ENCODE assay signal across 24 cellular contexts in genomic region chr4:72280252-72280651, GRCh38.
DNase-seq lines count a peak whose midpoint lies in the region; ATAC-seq, FAIRE-seq and TF ChIP-seq lines count a peak whose summit lies in the region.
"Had no signal": no experiment of that assay in that cellular context is flagged by ENCODE, and none has a peak within 500 bp of the region (broad histone marks: within the 10 kb centered on the region; RNA-seq: fewer than 3 reads in every experiment).

No MANE protein-coding gene starts in this region.

- H3K4me1 Mint-ChIP-seq in chondrocyte (ENCODE audit: low read depth) (no peaks in the 10 kb centered on the region), T-cell (no peaks in the 10 kb centered on the region)
- H3K4me1 Mint-ChIP-seq: CD14-positive monocyte; CD4-positive, alpha-beta memory T cell; CD4-positive, CD25-positive, alpha-beta regulatory T cell; CD8-positive, alpha-beta memory T cell had no signal

- TF ChIP-seq POLR2A in GM12878 (IDR thresholded peaks at IDR 0.05; ENCODE audit: low read depth, low read length) (no peak), suprapubic skin (IDR thresholded peaks at IDR 0.05) (no peak)

- TF ChIP-seq RAD21 in GM12878 (IDR thresholded peaks at IDR 0.05; ENCODE audit: insufficient read depth, low read depth, low read length) = no peak

- 0 out of 2 replicates have a peak overlapping the region, but pooled peaks have one; percentile 27 for H3K27ac ChIP-seq in 22Rv1
- H3K27ac ChIP-seq in GM12878 (ENCODE audit: control insufficient read depth, insufficient read depth) = no peak overlapping the region
- H3K27ac ChIP-seq in suprapubic skin = no peak overlapping the region
- H3K27ac ChIP-seq: BLaER1 had no signal

- intact Hi-C loops in GM12878 (cut with micrococcal nuclease; ENCODE audit: unreplicated experiment) = no loop called here

- H3K4me3 ChIP-seq in GM12878 = no peak overlapping the region
- H3K4me3 ChIP-seq in suprapubic skin = no peak overlapping the region
- H3K4me3 ChIP-seq: BLaER1 had no signal

- no peak for FAIRE-seq in GM12878 (lab: Jason Lieb, UNC)
- FAIRE-seq: A204.1, GM12892, GM18507, GM19239 had no signal

- H2AFZ ChIP-seq in GM12878 (ENCODE audit: control insufficient read depth, low read depth, low read length) = no peak overlapping the region

- H3K4me3 Mint-ChIP-seq in chondrocyte (ENCODE audit: unreplicated experiment) (no peak overlapping the region), T-cell (no peak overlapping the region)
- H3K4me3 Mint-ChIP-seq: CD14-positive monocyte; CD4-positive, alpha-beta memory T cell; CD4-positive, CD25-positive, alpha-beta regulatory T cell; CD8-positive, alpha-beta memory T cell had no signal

- H3K9me3 Mint-ChIP-seq in chondrocyte (ENCODE audit: low read depth) = no peaks in the 10 kb centered on the region
- no peaks in the 10 kb centered on the region for H3K9me3 Mint-ChIP-seq in T-cell
- H3K9me3 Mint-ChIP-seq: CD8-positive, alpha-beta memory T cell had no signal

- H3K27ac Mint-ChIP-seq in chondrocyte (ENCODE audit: unreplicated experiment) (no peak overlapping the region), T-cell (no peak overlapping the region)
- H3K27ac Mint-ChIP-seq: CD14-positive monocyte; CD4-positive, alpha-beta memory T cell; CD4-positive, CD25-positive, alpha-beta regulatory T cell; CD8-positive, alpha-beta memory T cell had no signal

- CTCF ChIA-PET in GM12878 (lab: Yijun Ruan, JAX) (interaction anchor here (0.6 kb wide), 1 partner anchor 407 kb away, joined by 3 read pairs; no protein-coding TSS in a partner anchor), T-cell (lab: Charles Lee) (no interaction called here)

- no peaks in the 10 kb centered on the region for H3K79me2 ChIP-seq in GM12878 (ENCODE audit: control insufficient read depth, insufficient read depth, low read length)

- H3K27me3 ChIP-seq in GM12878 (replicated peaks in 1 of 2; ENCODE audit: control insufficient read depth in 2 of 2, insufficient read depth in 2 of 2, low read length in 1 of 2) = no peaks in the 10 kb centered on the region
- no peaks in the 10 kb centered on the region for H3K27me3 ChIP-seq in suprapubic skin
- H3K27me3 ChIP-seq: BE2C, BLaER1 had no signal

- TF ChIP-seq CTCF in 22Rv1 (IDR thresholded peaks at IDR 0.05) = no peak
- TF ChIP-seq CTCF in GM12878 (IDR thresholded peaks at IDR 0.05 in 2 of 3, conservative IDR thresholded peaks at IDR 0.05 in 1 of 3; ENCODE audit: control insufficient read depth in 2 of 3, extremely low read depth in 1 of 3, insufficient read depth in 1 of 3, low read depth in 3 of 3, low read length in 3 of 3) = no peak
- TF ChIP-seq CTCF in chondrocyte (IDR thresholded peaks at IDR 0.05) = no peak
- TF ChIP-seq CTCF in suprapubic skin (IDR thresholded peaks at IDR 0.05) = no peak

- RAD21 ChIA-PET in GM12878 (lab: Charles Lee; ENCODE audit: unreplicated experiment) = no interaction called here

- WGBS in GM12878 (ENCODE audit: insufficient coverage, insufficient replicate concordance, low lambda C conversion rate, missing lambda C conversion rate) = 70% methylated on average over 3 of the region's 3 CpGs
- 86% methylated on average over 3 of the region's 3 CpGs for WGBS in suprapubic skin

- BruUV-seq in GM12878 (replicated peaks; lab: Mats Ljungman, UMichigan) = no TSS peak

- POLR2A ChIA-PET in GM12878 (lab: Charles Lee) (no interaction called here), T-cell (lab: Charles Lee) (no interaction called here)

- H4K20me1 ChIP-seq in GM12878 (ENCODE audit: control insufficient read depth, insufficient read depth) = no peaks in the 10 kb centered on the region
- H4K20me1 ChIP-seq: BLaER1 had no signal

- H3K27me3 Mint-ChIP-seq in chondrocyte (ENCODE audit: low read depth) = peaks cover 18% of the 10 kb centered on the region
- peaks cover 0 to 4% of the 10 kb centered on the region in 2 donors for H3K27me3 Mint-ChIP-seq in T-cell
- H3K27me3 Mint-ChIP-seq: CD4-positive, CD25-positive, alpha-beta regulatory T cell had no signal

- H3K4me1 ChIP-seq in GM12878 (ENCODE audit: control insufficient read depth, insufficient read depth, low read length) = no peaks in the 10 kb centered on the region
- no peaks in the 10 kb centered on the region for H3K4me1 ChIP-seq in suprapubic skin
- H3K4me1 ChIP-seq: BE2C, BLaER1 had no signal

- H3K36me3 Mint-ChIP-seq in chondrocyte (ENCODE audit: low read depth) = no peaks in the 10 kb centered on the region
- no peaks in the 10 kb centered on the region for H3K36me3 Mint-ChIP-seq in T-cell
- H3K36me3 Mint-ChIP-seq: CD14-positive monocyte; CD4-positive, alpha-beta memory T cell; CD4-positive, CD25-positive, alpha-beta regulatory T cell; CD8-positive, alpha-beta memory T cell had no signal

- in situ Hi-C loops in GM12878 (cut with MboI) = loop anchor here (25.0 kb wide), 1 partner anchor 1668 kb away; no protein-coding TSS in a partner anchor

- TF ChIP-seq EP300 in GM12878 (IDR thresholded peaks at IDR 0.05; ENCODE audit: borderline replicate concordance in 1 of 2, control insufficient read depth in 1 of 2, low read depth in 2 of 2, low read length in 2 of 2) (no peak), suprapubic skin (IDR thresholded peaks at IDR 0.05) (no peak)

- SMC1A ChIA-PET in GM12878 (lab: Charles Lee; ENCODE audit: uncharacterized antibody, unreplicated experiment) = interaction anchor here (1.4 kb wide), 1 partner anchor 23 kb away, joined by 3 read pairs; no protein-coding TSS in a partner anchor

- no peak overlapping the region for H3K4me2 ChIP-seq in GM12878 (ENCODE audit: control insufficient read depth, insufficient read depth)
- H3K4me2 ChIP-seq: BLaER1 had no signal

- H3K36me3 ChIP-seq in GM12878 (ENCODE audit: control insufficient read depth in 2 of 2, insufficient read depth in 2 of 2, low read length in 1 of 2) (no peaks in the 10 kb centered on the region), suprapubic skin (no peaks in the 10 kb centered on the region)
- H3K36me3 ChIP-seq: BLaER1 had no signal

- H3K9me3 ChIP-seq in GM12878 (replicated peaks; ENCODE audit: control insufficient read depth, insufficient read depth, low read length) (no peaks in the 10 kb centered on the region), suprapubic skin (no peaks in the 10 kb centered on the region)
- H3K9me3 ChIP-seq: BE2C, BLaER1 had no signal

- DNase-seq in GM12878 (ENCODE audit: low read depth, low spot score) (no peak), chondrocyte (ENCODE audit: low spot score) (no peak), suprapubic skin (ENCODE audit: low spot score in 2 of 2) (no peak), T-cell (no peak)
- DNase-seq: 8988T; ACHN; BE2C; C1 segment of cervical spinal cord; CD4-positive, alpha-beta memory T cell; CD4-positive, CD25-positive, alpha-beta regulatory T cell; CD8-positive, alpha-beta memory T cell; COR-L47; DMS 273 treated with DMSO at 0.1 percent for 48 hours; DMS79 treated with DMSO at 0.1 percent for 48 hours; GF-D8 had no signal

- H3K9ac ChIP-seq in GM12878 (ENCODE audit: control insufficient read depth, insufficient read depth, low read length) = no peak overlapping the region
- H3K9ac ChIP-seq: BLaER1 had no signal

- ATAC-seq in GM18867 (IDR thresholded peaks at IDR 0.05; ENCODE audit: unreplicated experiment) = peak; percentile 50
- ATAC-seq in HG03095 (IDR thresholded peaks at IDR 0.05; ENCODE audit: unreplicated experiment) = peak; percentile 47
- peak; percentile 33; the same call in 2 of the 3 replicates for ATAC-seq in GM12878
- no peak for ATAC-seq in T-cell (replicated peaks in 1 of 4)

TF ChIP-seq in GM12878, 131 proteins besides CTCF, POLR2A, EP300 and RAD21 (continues in another document):
- no peak for TF ChIP-seq ZNF217 (IDR thresholded peaks at IDR 0.05)
- TF ChIP-seq SIX5 (IDR thresholded peaks at IDR 0.05; ENCODE audit: low read depth, low read length, severe bottlenecking) = no peak
- no peak for TF ChIP-seq BCL11A (IDR thresholded peaks at IDR 0.05; ENCODE audit: low read depth, low read length)
- TF ChIP-seq ZZZ3 (IDR thresholded peaks at IDR 0.05; ENCODE audit: control insufficient read depth, insufficient read length, low read depth) = no peak
- TF ChIP-seq CBX5 (IDR thresholded peaks at IDR 0.05; ENCODE audit: low read depth) = no peak
- no peak for TF ChIP-seq NR2F1 (conservative IDR thresholded peaks at IDR 0.05)
- TF ChIP-seq NR2C1 (IDR thresholded peaks at IDR 0.05) = no peak
- no peak for TF ChIP-seq SREBF2 (IDR thresholded peaks at IDR 0.05; ENCODE audit: low read length)
- no peak for TF ChIP-seq NFYA (IDR thresholded peaks at IDR 0.05; ENCODE audit: borderline replicate concordance, low read depth, low read length)
- TF ChIP-seq POLR2AphosphoS2 (IDR thresholded peaks at IDR 0.05; ENCODE audit: low read depth, low read length) = no peak
- TF ChIP-seq ATF3 (IDR thresholded peaks at IDR 0.05; ENCODE audit: borderline replicate concordance, extremely low read depth, low read depth, low read length) = no peak
- no peak for TF ChIP-seq POLR2AphosphoS5 (IDR thresholded peaks at IDR 0.05; ENCODE audit: low read length)
- no peak for TF ChIP-seq USF1 (IDR thresholded peaks at IDR 0.05; ENCODE audit: borderline replicate concordance, extremely low read length, insufficient read depth, low read depth, low read length)
- TF ChIP-seq SMAD5 (IDR thresholded peaks at IDR 0.05; ENCODE audit: low read depth) = no peak
- TF ChIP-seq CEBPB (IDR thresholded peaks at IDR 0.05; ENCODE audit: borderline replicate concordance in 1 of 2, low read depth in 2 of 2, low read length in 2 of 2) = no peak
- TF ChIP-seq ASH2L (IDR thresholded peaks at IDR 0.05; ENCODE audit: borderline replicate concordance, low read depth) = no peak
- TF ChIP-seq ETV6 (conservative IDR thresholded peaks at IDR 0.05 in 1 of 2, IDR thresholded peaks at IDR 0.05 in 1 of 2; ENCODE audit: borderline replicate concordance in 1 of 2, low read depth in 1 of 2) = no peak
- TF ChIP-seq CBX3 (IDR thresholded peaks at IDR 0.05; ENCODE audit: borderline replicate concordance, low read depth) = no peak

Comparison
In these comparisons a context has a peak if more than half of its experiments do, and no peak if none do; other contexts are left out.
1. ATAC-seq: peak in GM18867 (single experiment), HG03095 (single experiment) and GM12878 (single experiment); none in T-cell (0 of 4).